ENCODE assay signal across 1 cellular context in genomic region chr4:152591876-152592275, GRCh38.
TF ChIP-seq lines count a peak whose summit lies in the region.

No MANE protein-coding gene starts in this region.

TF ChIP-seq in H1, 55 proteins besides CTCF, POLR2A, EP300 and RAD21 (continued from another document):
- TF ChIP-seq, protein P1, sequence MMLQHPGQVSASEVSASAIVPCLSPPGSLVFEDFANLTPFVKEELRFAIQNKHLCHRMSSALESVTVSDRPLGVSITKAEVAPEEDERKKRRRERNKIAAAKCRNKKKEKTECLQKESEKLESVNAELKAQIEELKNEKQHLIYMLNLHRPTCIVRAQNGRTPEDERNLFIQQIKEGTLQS (IDR thresholded peaks at IDR 0.05; ENCODE audit: insufficient read depth, low read depth, low read length) = no peak
- TF ChIP-seq SAP30 (IDR thresholded peaks at IDR 0.05; ENCODE audit: insufficient read depth, insufficient replicate concordance, low read length) (no peak), POU5F1 (IDR thresholded peaks at IDR 0.05; ENCODE audit: low read depth, low read length) (no peak), EZH2 (IDR thresholded peaks at IDR 0.05; ENCODE audit: low read depth, low read length, severe bottlenecking) (no peak), SUZ12 (IDR thresholded peaks at IDR 0.05; ENCODE audit: low read length) (no peak), GABPA (IDR thresholded peaks at IDR 0.05; ENCODE audit: borderline replicate concordance, insufficient read depth, low read length) (no peak), TCF12 (IDR thresholded peaks at IDR 0.05; ENCODE audit: low read depth, low read length) (no peak), SP4 (IDR thresholded peaks at IDR 0.05; ENCODE audit: low read length) (no peak)
- TF ChIP-seq, protein P2, sequence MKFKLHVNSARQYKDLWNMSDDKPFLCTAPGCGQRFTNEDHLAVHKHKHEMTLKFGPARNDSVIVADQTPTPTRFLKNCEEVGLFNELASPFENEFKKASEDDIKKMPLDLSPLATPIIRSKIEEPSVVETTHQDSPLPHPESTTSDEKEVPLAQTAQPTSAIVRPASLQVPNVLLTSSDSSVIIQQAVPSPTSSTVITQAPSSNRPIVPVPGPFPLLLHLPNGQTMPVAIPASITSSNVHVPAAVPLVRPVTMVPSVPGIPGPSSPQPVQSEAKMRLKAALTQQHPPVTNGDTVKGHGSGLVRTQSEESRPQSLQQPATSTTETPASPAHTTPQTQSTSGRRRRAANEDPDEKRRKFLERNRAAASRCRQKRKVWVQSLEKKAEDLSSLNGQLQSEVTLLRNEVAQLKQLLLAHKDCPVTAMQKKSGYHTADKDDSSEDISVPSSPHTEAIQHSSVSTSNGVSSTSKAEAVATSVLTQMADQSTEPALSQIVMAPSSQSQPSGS (IDR thresholded peaks at IDR 0.05; ENCODE audit: low read length) = no peak
